ENCODE assay signal across 13 cellular contexts in genomic region chr6:47420394-47421371, GRCh38. TPM values are rescaled to one million over a fixed set of nuclear protein-coding genes. Genes with fewer than 3 reads are reported as not detected.
A peak's percentile ranks its signal among the peaks of the same experiment; 100 is the strongest.
DNase-seq lines count a peak whose midpoint lies in the region; ATAC-seq, FAIRE-seq and TF ChIP-seq lines count a peak whose summit lies in the region.
"Had no signal": no experiment of that assay in that cellular context is flagged by ENCODE, and none has a peak within 500 bp of the region (broad histone marks: within the 10 kb centered on the region; RNA-seq: fewer than 3 reads in every experiment).

No MANE protein-coding gene starts in this region.

- H3K27me3 ChIP-seq in pancreas = no peaks in the 10 kb centered on the region

- TF ChIP-seq CTCF in pancreas (IDR thresholded peaks at IDR 0.05) = no peak

- intact Hi-C loops in pancreas (cut with DNase I) = no loop called here

- TF ChIP-seq POLR2A in erythroblast (IDR thresholded peaks at IDR 0.05; ENCODE audit: low read length) = peak; percentile 56

- H3K4me3 ChIP-seq in pancreas = peak overlapping the region in 1 of 4 donors; percentile 19
- H3K4me3 ChIP-seq: smooth muscle cell had no signal

- peak; percentile 80 to 90 (median 84) for ATAC-seq in pancreas
- ATAC-seq: activated CD8-positive, alpha-beta memory T cell treated with anti-CD3 and anti-CD28 coated beads, Interleukin-2, amount 10 ng/mL, durations not matched to agents 7 days and 5 days; naive thymus-derived CD8-positive, alpha-beta T cell had no signal

- H3K27ac ChIP-seq in pancreas = peak overlapping the region in 3 of 4 donors; percentile 4 to 74 (median 71)

- H3K4me1 ChIP-seq in pancreas = peaks cover 0 to 35% (median 12%) of the 10 kb centered on the region in 3 donors

- WGBS in pancreas, 2 donors = 60 to 64% methylated on average over 5 of the region's 5 CpGs

- H3K9me3 ChIP-seq in pancreas = no peaks in the 10 kb centered on the region

- no peak for FAIRE-seq in pancreas (lab: Jason Lieb, UNC)

- no peaks in the 10 kb centered on the region for H3K36me3 ChIP-seq in pancreas

- DNase-seq in NCI-H748 (lab: John Stamatoyannopoulos, UW; ENCODE audit: unreplicated experiment) (peak; percentile 38), NCI-H748 treated with DMSO at 0.1 percent for 48 hours (lab: John Stamatoyannopoulos, UW) (no peak), RPMI7951 (ENCODE audit: low read depth) (peak; percentile 17), erythroblast (lab: John Stamatoyannopoulos, UW) (peak; percentile 93 to 97), pancreas (peak in 3 of 6 donors; percentile 32 to 58 (median 43)), GDM1 (lab: John Stamatoyannopoulos, UW) (no peak), AG08395 (ENCODE audit: low spot score) (no peak)
- no peak for DNase-seq in stimulated activated CD4-positive, alpha-beta T cell treated with anti-CD3 and anti-CD28 coated beads, Interleukin-2, amount 100 ng/mL, for 48 hours
- DNase-seq: activated CD8-positive, alpha-beta memory T cell treated with anti-CD3 and anti-CD28 coated beads, Interleukin-2, amount 10 ng/mL, durations not matched to agents 7 days and 5 days; DMS79; KG1; naive thymus-derived CD8-positive, alpha-beta T cell had no signal

RNA-seq across cellular contexts. Expression of gene CD2AP, which starts 56.9 kb away (rescaled TPM):
- 20.3 and 27.2 TPM in 2 replicates for total RNA-seq in RPMI7951 (2014; rRNA removed; shearing (Covaris generic))
- total RNA-seq in pancreas = 10 to 100 TPM; 15.9 to 38.5 (median 19.7) TPM
- 10 to 100 TPM in 1 of 2 donors, 1 to 10 TPM in 1; 7.6 to 11.3 TPM for polyA plus RNA-seq in pancreas

Comparison
In these comparisons a context has a peak if more than half of its experiments do, and no peak if none do; other contexts are left out.
1. DNase-seq: peak in NCI-H748 (single experiment), RPMI7951 (single experiment) and erythroblast (2 of 2); none in NCI-H748 treated with DMSO at 0.1 percent for 48 hours (single experiment), GDM1 (single experiment), stimulated activated CD4-positive, alpha-beta T cell treated with anti-CD3 and anti-CD28 coated beads, Interleukin-2, amount 100 ng/mL, for 48 hours (0 of 2) and AG08395 (single experiment).